9 cellular contexts compared by ENCODE assay signal in genomic region chr12:22287776-22288621, GRCh38. TPM values are rescaled to one million over a fixed set of nuclear protein-coding genes. Genes with fewer than 3 reads are reported as not detected.
DNase-seq lines count a peak whose midpoint lies in the region; ATAC-seq, FAIRE-seq and TF ChIP-seq lines count a peak whose summit lies in the region.
"Had no signal": no experiment of that assay in that cellular context is flagged by ENCODE, and none has a peak within 500 bp of the region (broad histone marks: within the 10 kb centered on the region; RNA-seq: fewer than 3 reads in every experiment).

No MANE protein-coding gene starts in this region.

- H3K36me3 ChIP-seq in bronchial epithelial cell (ENCODE audit: control insufficient read depth, insufficient read depth, low read length) (no peaks in the 10 kb centered on the region), skeletal muscle satellite cell (ENCODE audit: insufficient read depth, low read length) (no peaks in the 10 kb centered on the region)

- peaks cover 48% of the 10 kb centered on the region for H3K4me1 ChIP-seq in skeletal muscle satellite cell (ENCODE audit: control insufficient read depth, insufficient read depth, low read length)

- FAIRE-seq in bronchial epithelial cell (lab: Jason Lieb, UNC), result no peak
- FAIRE-seq: GM18507 had no signal

- H3K4me3 ChIP-seq in bronchial epithelial cell (ENCODE audit: low read depth, low read length) (no peak overlapping the region), skeletal muscle satellite cell (ENCODE audit: low read length) (no peak overlapping the region)

- peak overlapping the region; percentile 1 for H3K4me2 ChIP-seq in skeletal muscle satellite cell (ENCODE audit: low read length)

- no peaks in the 10 kb centered on the region for H3K27me3 ChIP-seq in bronchial epithelial cell (ENCODE audit: control insufficient read depth, insufficient read depth, low read length)
- no peaks in the 10 kb centered on the region for H3K27me3 ChIP-seq in skeletal muscle satellite cell (ENCODE audit: control insufficient read depth, insufficient read depth, low read length)

- peak overlapping the region; percentile 41 for H3K9ac ChIP-seq in skeletal muscle satellite cell (ENCODE audit: low read depth, low read length)

- ATAC-seq in HG03432 (IDR thresholded peaks at IDR 0.05; ENCODE audit: unreplicated experiment), result no peak
- ATAC-seq in GM19324 (IDR thresholded peaks at IDR 0.05; ENCODE audit: low FRiP score, unreplicated experiment), result no peak

- TF ChIP-seq CTCF in GM10266 (IDR thresholded peaks at IDR 0.05; ENCODE audit: control insufficient read depth, insufficient read depth, low read depth, missing control alignments) (no peak), bronchial epithelial cell (IDR thresholded peaks at IDR 0.05; ENCODE audit: insufficient read depth, low read length, severe bottlenecking) (no peak)

- DNase-seq in GM10266 (ENCODE audit: extremely low spot score) (peak; percentile 5), NCI-H774 (lab: John Stamatoyannopoulos, UW) (peak; percentile 14), bronchial epithelial cell (ENCODE audit: low read depth) (peak; percentile 86), SK-N-DZ (ENCODE audit: low spot score) (no peak), cortex of kidney (lab: John Stamatoyannopoulos, UW) (no peak)

- H3K9me3 ChIP-seq in skeletal muscle satellite cell (replicated peaks; ENCODE audit: low read length), result no peaks in the 10 kb centered on the region

RNA-seq across cellular contexts. Expression of gene ST8SIA1, which starts 46.5 kb away (rescaled TPM):
- under 0.01 and 0.13 TPM in 2 replicates for total RNA-seq in bronchial epithelial cell
- under 0.01 and 1.1 TPM in 2 replicates for total RNA-seq in skeletal muscle satellite cell (2012; rRNA removed)
- 46.8 and 53.2 TPM in 2 replicates for polyA plus RNA-seq in SK-N-DZ (2014; cell fraction: cytosol; rRNA removed)
- 79.5 and 84.9 TPM in 2 replicates for polyA plus RNA-seq in SK-N-DZ (2014; cell fraction: nucleus; rRNA removed)

Comparison
In these comparisons a context has a peak if more than half of its experiments do, and no peak if none do; other contexts are left out.
1. DNase-seq: peak in GM10266 (single experiment), NCI-H774 (single experiment) and bronchial epithelial cell (single experiment); none in SK-N-DZ (single experiment) and cortex of kidney (single experiment).